In genomic region chr1:34923490-34923889, GRCh38 we compare ENCODE assay signal across 19 cellular contexts. TPM values are rescaled to one million over a fixed set of nuclear protein-coding genes. Genes with fewer than 3 reads are reported as not detected.
DNase-seq lines count a peak whose midpoint lies in the region; ATAC-seq and TF ChIP-seq lines count a peak whose summit lies in the region.
"Had no signal": no experiment of that assay in that cellular context is flagged by ENCODE, and none has a peak within 500 bp of the region (broad histone marks: within the 10 kb centered on the region; RNA-seq: fewer than 3 reads in every experiment).

No MANE protein-coding gene starts in this region.

- peaks cover 69% of the 10 kb centered on the region for H3K27me3 Mint-ChIP-seq in endodermal cell (ENCODE audit: insufficient read depth)

- no peaks in the 10 kb centered on the region for H3F3A ChIP-seq in SK-N-SH (replicated peaks; ENCODE audit: insufficient read depth)

- no peak for TF ChIP-seq RAD21 in SK-N-SH (IDR thresholded peaks at IDR 0.05; ENCODE audit: low read length)

- TF ChIP-seq CTCF in SK-N-SH (IDR thresholded peaks at IDR 0.05) = no peak
- no peak for TF ChIP-seq CTCF in endodermal cell (conservative IDR thresholded peaks at IDR 0.05)
- TF ChIP-seq CTCF in OCI-LY7 (conservative IDR thresholded peaks at IDR 0.05; ENCODE audit: low read length) = no peak

- no peak overlapping the region for H3K4me3 ChIP-seq in SK-N-SH (ENCODE audit: low read depth in 2 of 2, low read length in 1 of 2)
- H3K4me3 ChIP-seq in endodermal cell (ENCODE audit: low read length) = no peak overlapping the region
- no peak overlapping the region for H3K4me3 ChIP-seq in OCI-LY7 (ENCODE audit: low read depth, low read length, poor library complexity, severe bottlenecking)
- H3K4me3 ChIP-seq: BLaER1 treated with 17β-estradiol and CSF1 and Interleukin-3, amounts not matched to agents 10 nM and 100 nM; GM12878; HAP-1 had no signal

- no peaks in the 10 kb centered on the region for H3K9me3 Mint-ChIP-seq in endodermal cell
- H3K9me3 Mint-ChIP-seq: HFFc6 had no signal

- CTCF ChIA-PET in SK-N-SH (lab: Yijun Ruan, JAX) = interaction anchor here (2.4 kb wide), 1 partner anchor 71 kb away, joined by 9 read pairs; no protein-coding TSS in a partner anchor
- CTCF ChIA-PET in OCI-LY7 (lab: Charles Lee; ENCODE audit: unreplicated experiment) = no interaction called here

- H3K4me1 ChIP-seq in SK-N-SH (ENCODE audit: control insufficient read depth in 1 of 2, insufficient read depth in 2 of 2, low read depth in 1 of 2, low read length in 1 of 2) (no peaks in the 10 kb centered on the region; a peak in 1 of 4 replicates), endodermal cell (ENCODE audit: control insufficient read depth, insufficient read depth, low read length) (no peaks in the 10 kb centered on the region), OCI-LY7 (ENCODE audit: insufficient read depth, low read length, poor library complexity, severe bottlenecking) (peaks cover 4% of the 10 kb centered on the region)
- H3K4me1 ChIP-seq: HAP-1 had no signal

- H3K36me3 ChIP-seq in SK-N-SH (replicated peaks in 1 of 2; ENCODE audit: control insufficient read depth in 1 of 2, insufficient read depth in 2 of 2, low read length in 1 of 2) (no peaks in the 10 kb centered on the region), endodermal cell (ENCODE audit: control insufficient read depth, insufficient read depth, low read length) (no peaks in the 10 kb centered on the region), OCI-LY7 (ENCODE audit: insufficient read depth, low read length) (no peaks in the 10 kb centered on the region)
- H3K36me3 ChIP-seq: BLaER1 treated with 17β-estradiol and CSF1 and Interleukin-3, amounts not matched to agents 10 nM and 100 nM; HAP-1 had no signal

- no peak overlapping the region for H3K27ac Mint-ChIP-seq in endodermal cell
- H3K27ac Mint-ChIP-seq: CD4-positive, CD25-positive, alpha-beta regulatory T cell; HFFc6 had no signal

- BruUV-seq in OCI-LY7 (replicated peaks; lab: Mats Ljungman, UMichigan) = no TSS peak

- no peak overlapping the region for H2AFZ ChIP-seq in SK-N-SH (ENCODE audit: low read depth)
- no peak overlapping the region for H2AFZ ChIP-seq in OCI-LY7 (ENCODE audit: low read length)

- no peaks in the 10 kb centered on the region for H4K20me1 ChIP-seq in SK-N-SH (ENCODE audit: insufficient read depth)
- no peaks in the 10 kb centered on the region for H4K20me1 ChIP-seq in OCI-LY7 (ENCODE audit: insufficient read depth, low read length)

- no peak for ATAC-seq in SK-N-SH treated with all-trans-retinoic acid at 6 μM for 48 hours
- ATAC-seq in GM18511 (IDR thresholded peaks at IDR 0.05; ENCODE audit: unreplicated experiment) = no peak
- ATAC-seq: GM12878, HepG2 had no signal

- H3K79me2 ChIP-seq in SK-N-SH (ENCODE audit: insufficient read depth) (no peaks in the 10 kb centered on the region), OCI-LY7 (ENCODE audit: insufficient read depth, low read depth, low read length) (no peaks in the 10 kb centered on the region)

- H3K4me2 ChIP-seq in SK-N-SH = no peak overlapping the region
- H3K4me2 ChIP-seq in OCI-LY7 (ENCODE audit: low read length) = no peak overlapping the region

- H3K27ac ChIP-seq in SK-N-SH (ENCODE audit: low read depth in 2 of 2, low read length in 1 of 2) = no peak overlapping the region
- peak overlapping the region; percentile 67 for H3K27ac ChIP-seq in caudate nucleus (ENCODE audit: low read depth, low read length)
- H3K27ac ChIP-seq in endodermal cell (ENCODE audit: low read depth, low read length) = no peak overlapping the region
- no peak overlapping the region for H3K27ac ChIP-seq in OCI-LY7 (ENCODE audit: low read depth, low read length, poor library complexity, severe bottlenecking)
- H3K27ac ChIP-seq: BLaER1 treated with 17β-estradiol and CSF1 and Interleukin-3, amounts not matched to agents 10 nM and 100 nM had no signal

- POLR2A ChIA-PET in SK-N-SH (lab: Yijun Ruan, JAX) = no interaction called here
- POLR2A ChIA-PET in OCI-LY7 (lab: Charles Lee) = no interaction called here

- peaks cover 3% of the 10 kb centered on the region for H3K4me1 Mint-ChIP-seq in endodermal cell

- H3K9me2 ChIP-seq in SK-N-SH = no peaks in the 10 kb centered on the region
- no peaks in the 10 kb centered on the region for H3K9me2 ChIP-seq in OCI-LY7 (ENCODE audit: insufficient read depth, low read length)

- DNase-seq in SK-N-SH = peak; percentile 3
- DNase-seq in caudate nucleus (lab: John Stamatoyannopoulos, UW) = peak in 32 of 61 donors; percentile 11 to 84 (median 52)
- DNase-seq in endodermal cell = peak; percentile 26
- DNase-seq in putamen (ENCODE audit: low spot score) = peak; percentile 78
- no peak for DNase-seq in Ammon's horn (ENCODE audit: low spot score)
- DNase-seq in OCI-LY7 (ENCODE audit: low spot score) = no peak
- DNase-seq: 8988T; AML-193; Calu3; CD4-positive, CD25-positive, alpha-beta regulatory T cell; DMS 273 treated with DMSO at 0.1 percent for 48 hours; GOT3; HFFc6 had no signal

- H3K27me3 ChIP-seq in SK-N-SH (ENCODE audit: insufficient read depth) (peaks cover 7% of the 10 kb centered on the region; the same call in 1 of the 2 replicates), endodermal cell (ENCODE audit: control insufficient read depth, insufficient read depth, low read length, poor library complexity, severe bottlenecking) (peaks cover 57% of the 10 kb centered on the region)

- intact Hi-C loops in OCI-LY7 (cut with micrococcal nuclease; ENCODE audit: unreplicated experiment) = no loop called here

- H3K9me3 ChIP-seq in SK-N-SH = no peaks in the 10 kb centered on the region
- no peaks in the 10 kb centered on the region for H3K9me3 ChIP-seq in endodermal cell (ENCODE audit: control insufficient read depth, low read length)
- no peaks in the 10 kb centered on the region for H3K9me3 ChIP-seq in OCI-LY7 (ENCODE audit: low read length)
- H3K9me3 ChIP-seq: BLaER1 treated with 17β-estradiol and CSF1 and Interleukin-3, amounts not matched to agents 10 nM and 100 nM; HAP-1 had no signal

- H3K36me3 Mint-ChIP-seq in endodermal cell (ENCODE audit: low read depth) = no peaks in the 10 kb centered on the region
- H3K36me3 Mint-ChIP-seq: CD4-positive, CD25-positive, alpha-beta regulatory T cell had no signal

- TF ChIP-seq EP300 in SK-N-SH (IDR thresholded peaks at IDR 0.05; ENCODE audit: borderline replicate concordance in 1 of 2, low read depth in 1 of 2, low read length in 1 of 2) = no peak

- H3K9ac ChIP-seq in SK-N-SH (no peak overlapping the region), endodermal cell (ENCODE audit: extremely low read depth, low read length, poor library complexity, severe bottlenecking) (no peak overlapping the region)
- H3K9ac ChIP-seq: BLaER1 treated with 17β-estradiol and CSF1 and Interleukin-3, amounts not matched to agents 10 nM and 100 nM had no signal

- no peak overlapping the region for H3K4me3 Mint-ChIP-seq in endodermal cell
- H3K4me3 Mint-ChIP-seq: CD4-positive, CD25-positive, alpha-beta regulatory T cell; HFFc6 had no signal

TF ChIP-seq in SK-N-SH, 30 proteins besides CTCF, POLR2A, EP300 and RAD21 (continues in another document):
- TF ChIP-seq RCOR1 (IDR thresholded peaks at IDR 0.05; ENCODE audit: low read length) = no peak
- TF ChIP-seq MXI1 (IDR thresholded peaks at IDR 0.05; ENCODE audit: low read depth, low read length) = no peak
- no peak for TF ChIP-seq GABPA (IDR thresholded peaks at IDR 0.05; ENCODE audit: low read depth)

TF ChIP-seq in SK-N-SH treated with all-trans-retinoic acid at 6 μM for 48 hours, 23 proteins besides CTCF, POLR2A, EP300 and RAD21:
- TF ChIP-seq TOX (CRISPR knock-in tag; IDR thresholded peaks at IDR 0.05; ENCODE audit: borderline replicate concordance) = no peak
TF ChIP-seq in SK-N-SH treated with all-trans-retinoic acid at 6 μM for 48 hours: peak in this region for 0.

RNA-seq across cellular contexts. Expression of gene DLGAP3, which starts 6.0 kb away (rescaled TPM):
- polyA plus RNA-seq in SK-N-SH (2012; rRNA removed) = 0.05 and 0.15 TPM in 2 replicates
- 0.05 and 0.16 TPM in 2 replicates for polyA plus RNA-seq in SK-N-SH (2012; cell fraction: cytosol; rRNA removed)
- polyA plus RNA-seq in SK-N-SH (2012; cell fraction: nucleus; rRNA removed) = 0.14 and 0.20 TPM in 2 replicates
- total RNA-seq in endodermal cell (1 to 10 TPM; 4.4 to 4.6 TPM), OCI-LY7 (2022) (0.42 and 0.44 TPM in 2 replicates)
- polyA plus RNA-seq in endodermal cell (2013, experiment 1 of 2) = 1.7 TPM
- polyA plus RNA-seq in endodermal cell (2013, experiment 2 of 2) = 1.2 TPM
- 0.47 and 0.64 TPM in 2 replicates for total RNA-seq in OCI-LY7 (2014; rRNA removed; shearing (Covaris generic))

Comparison
In these comparisons a context has a peak if more than half of its experiments do, and no peak if none do; other contexts are left out.
1. DNase-seq: peak in SK-N-SH (single experiment), caudate nucleus (32 of 61), endodermal cell (single experiment) and putamen (single experiment); none in Ammon's horn (single experiment) and OCI-LY7 (single experiment).